Comparison of ENCODE assay signal across 2 cellular contexts in the genomic region with DNA sequence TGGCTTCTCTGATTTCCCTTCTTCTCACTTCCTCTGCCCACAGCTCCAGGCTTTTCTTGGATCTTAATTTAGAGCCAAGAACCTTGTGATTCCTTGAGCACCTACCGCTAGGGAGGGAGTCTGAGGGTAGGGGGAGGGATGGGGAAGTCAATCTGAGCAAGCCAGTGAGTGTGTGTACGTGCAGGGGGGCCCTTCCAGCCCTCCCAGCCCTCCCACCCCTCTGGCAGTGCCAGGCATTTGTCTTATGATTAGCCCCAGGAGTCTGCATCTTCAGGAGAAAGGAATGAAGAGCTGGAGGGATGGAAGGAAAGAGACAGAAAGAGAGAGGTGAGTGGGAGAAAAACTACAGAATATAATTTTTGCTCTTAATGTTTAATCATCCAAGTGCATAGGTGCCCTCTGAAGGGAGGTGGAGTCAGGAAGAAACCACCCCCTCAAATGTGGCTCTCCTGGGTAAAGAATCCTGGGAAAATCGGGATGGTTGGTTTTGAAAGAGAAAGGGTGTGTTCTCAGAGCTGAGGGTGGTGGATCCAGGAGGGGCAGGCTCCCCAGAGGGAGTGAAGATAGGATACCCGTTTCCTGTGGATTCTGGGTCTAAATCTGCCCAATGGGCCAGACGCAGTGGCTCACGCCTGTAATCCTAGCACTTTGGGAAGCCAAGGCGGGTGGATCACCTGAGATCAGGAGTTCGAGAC.
TF ChIP-seq lines count a peak whose summit lies in the region.

No MANE protein-coding gene starts in this region.

TF ChIP-seq in GM23338, 12 proteins besides CTCF, POLR2A, EP300 and RAD21 (continued from another document):
- TF ChIP-seq, protein P1, sequence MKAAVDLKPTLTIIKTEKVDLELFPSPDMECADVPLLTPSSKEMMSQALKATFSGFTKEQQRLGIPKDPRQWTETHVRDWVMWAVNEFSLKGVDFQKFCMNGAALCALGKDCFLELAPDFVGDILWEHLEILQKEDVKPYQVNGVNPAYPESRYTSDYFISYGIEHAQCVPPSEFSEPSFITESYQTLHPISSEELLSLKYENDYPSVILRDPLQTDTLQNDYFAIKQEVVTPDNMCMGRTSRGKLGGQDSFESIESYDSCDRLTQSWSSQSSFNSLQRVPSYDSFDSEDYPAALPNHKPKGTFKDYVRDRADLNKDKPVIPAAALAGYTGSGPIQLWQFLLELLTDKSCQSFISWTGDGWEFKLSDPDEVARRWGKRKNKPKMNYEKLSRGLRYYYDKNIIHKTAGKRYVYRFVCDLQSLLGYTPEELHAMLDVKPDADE (IDR thresholded peaks at IDR 0.05) = no peak
- no peak for TF ChIP-seq EZH2phosphoT487 (IDR thresholded peaks at IDR 0.05; ENCODE audit: unreplicated experiment)
- TF ChIP-seq CREB1 (CRISPR knock-in tag; IDR thresholded peaks at IDR 0.05; ENCODE audit: low read depth) = no peak
- TF ChIP-seq POLR2AphosphoS5 (IDR thresholded peaks at IDR 0.05; ENCODE audit: low read depth) = no peak
- no peak for TF ChIP-seq STAT1 (IDR thresholded peaks at IDR 0.05; ENCODE audit: unreplicated experiment)
- no peak for TF ChIP-seq ZNF114 (CRISPR knock-in tag; IDR thresholded peaks at IDR 0.05)
- TF ChIP-seq JUNB (IDR thresholded peaks at IDR 0.05; ENCODE audit: unreplicated experiment) = no peak
- no peak for TF ChIP-seq ZNF331 (CRISPR knock-in tag; IDR thresholded peaks at IDR 0.05; ENCODE audit: low read depth)

TF ChIP-seq in neural cell, 6 proteins besides CTCF, POLR2A, EP300 and RAD21 (continued from another document):
- TF ChIP-seq, protein P2, sequence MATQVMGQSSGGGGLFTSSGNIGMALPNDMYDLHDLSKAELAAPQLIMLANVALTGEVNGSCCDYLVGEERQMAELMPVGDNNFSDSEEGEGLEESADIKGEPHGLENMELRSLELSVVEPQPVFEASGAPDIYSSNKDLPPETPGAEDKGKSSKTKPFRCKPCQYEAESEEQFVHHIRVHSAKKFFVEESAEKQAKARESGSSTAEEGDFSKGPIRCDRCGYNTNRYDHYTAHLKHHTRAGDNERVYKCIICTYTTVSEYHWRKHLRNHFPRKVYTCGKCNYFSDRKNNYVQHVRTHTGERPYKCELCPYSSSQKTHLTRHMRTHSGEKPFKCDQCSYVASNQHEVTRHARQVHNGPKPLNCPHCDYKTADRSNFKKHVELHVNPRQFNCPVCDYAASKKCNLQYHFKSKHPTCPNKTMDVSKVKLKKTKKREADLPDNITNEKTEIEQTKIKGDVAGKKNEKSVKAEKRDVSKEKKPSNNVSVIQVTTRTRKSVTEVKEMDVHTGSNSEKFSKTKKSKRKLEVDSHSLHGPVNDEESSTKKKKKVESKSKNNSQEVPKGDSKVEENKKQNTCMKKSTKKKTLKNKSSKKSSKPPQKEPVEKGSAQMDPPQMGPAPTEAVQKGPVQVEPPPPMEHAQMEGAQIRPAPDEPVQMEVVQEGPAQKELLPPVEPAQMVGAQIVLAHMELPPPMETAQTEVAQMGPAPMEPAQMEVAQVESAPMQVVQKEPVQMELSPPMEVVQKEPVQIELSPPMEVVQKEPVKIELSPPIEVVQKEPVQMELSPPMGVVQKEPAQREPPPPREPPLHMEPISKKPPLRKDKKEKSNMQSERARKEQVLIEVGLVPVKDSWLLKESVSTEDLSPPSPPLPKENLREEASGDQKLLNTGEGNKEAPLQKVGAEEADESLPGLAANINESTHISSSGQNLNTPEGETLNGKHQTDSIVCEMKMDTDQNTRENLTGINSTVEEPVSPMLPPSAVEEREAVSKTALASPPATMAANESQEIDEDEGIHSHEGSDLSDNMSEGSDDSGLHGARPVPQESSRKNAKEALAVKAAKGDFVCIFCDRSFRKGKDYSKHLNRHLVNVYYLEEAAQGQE (IDR thresholded peaks at IDR 0.05; ENCODE audit: borderline replicate concordance) = no peak
- TF ChIP-seq POLR2AphosphoS5 (IDR thresholded peaks at IDR 0.05) (no peak), EZH2 (IDR thresholded peaks at IDR 0.05; ENCODE audit: borderline replicate concordance, insufficient read depth, low read length, poor library complexity, severe bottlenecking) (no peak)
TF ChIP-seq in neural cell: peak in this region for 0.
